Comparison of ENCODE assay signal across 8 cellular contexts in genomic region chr2:64213607-64214275, GRCh38.
DNase-seq lines count a peak whose midpoint lies in the region; ATAC-seq lines count a peak whose summit lies in the region.

No MANE protein-coding gene starts in this region.

- no peaks in the 10 kb centered on the region for H3K27me3 Mint-ChIP-seq in activated naive CD8-positive, alpha-beta T cell treated with anti-CD3 and anti-CD28 coated beads for 36 hours

- peaks cover 2% of the 10 kb centered on the region for H3K9me3 Mint-ChIP-seq in activated naive CD8-positive, alpha-beta T cell treated with anti-CD3 and anti-CD28 coated beads for 36 hours

- peak overlapping the region; percentile 98 for H3K27ac Mint-ChIP-seq in activated naive CD8-positive, alpha-beta T cell treated with anti-CD3 and anti-CD28 coated beads for 36 hours

- no peak overlapping the region for H3K4me3 ChIP-seq in skin epidermis

- ATAC-seq in HG03108 (IDR thresholded peaks at IDR 0.05; ENCODE audit: unreplicated experiment): peak; percentile 35

- peaks cover 55% of the 10 kb centered on the region for H3K4me1 Mint-ChIP-seq in activated naive CD8-positive, alpha-beta T cell treated with anti-CD3 and anti-CD28 coated beads for 36 hours

- peaks cover 2% of the 10 kb centered on the region for H3K36me3 Mint-ChIP-seq in activated naive CD8-positive, alpha-beta T cell treated with anti-CD3 and anti-CD28 coated beads for 36 hours

- H3K4me3 Mint-ChIP-seq in activated naive CD8-positive, alpha-beta T cell treated with anti-CD3 and anti-CD28 coated beads for 36 hours: peak overlapping the region; percentile 62

- peak overlapping the region in 19 of 21 experiments; percentile 7 to 80 (median 58) for H3K27ac ChIP-seq in skin epidermis

- DNase-seq in stimulated activated CD4-positive, alpha-beta T cell treated with anti-CD3 and anti-CD28 coated beads, Interleukin-4, amount 100 ng/mL, for 24 hours: peak; percentile 28
- no peak for DNase-seq in stimulated activated CD4-positive, alpha-beta T cell treated with anti-CD3 and anti-CD28 coated beads, Interleukin-12 subunit alpha, Interleukin-12 subunit beta, amount 100 ng/mL, for 4 hours
- no peak for DNase-seq in activated naive CD8-positive, alpha-beta T cell treated with anti-CD3 and anti-CD28 coated beads for 36 hours
- no peak for DNase-seq in anterior cingulate cortex (lab: John Stamatoyannopoulos, UW)
- no peak for DNase-seq in stimulated activated CD4-positive, alpha-beta T cell treated with anti-CD3 and anti-CD28 coated beads, Interleukin-4, amount 100 ng/mL, for 1 hour
- DNase-seq in GOT3 (lab: John Stamatoyannopoulos, UW): no peak
